ENCODE assay signal across 22 cellular contexts in the genomic region with DNA sequence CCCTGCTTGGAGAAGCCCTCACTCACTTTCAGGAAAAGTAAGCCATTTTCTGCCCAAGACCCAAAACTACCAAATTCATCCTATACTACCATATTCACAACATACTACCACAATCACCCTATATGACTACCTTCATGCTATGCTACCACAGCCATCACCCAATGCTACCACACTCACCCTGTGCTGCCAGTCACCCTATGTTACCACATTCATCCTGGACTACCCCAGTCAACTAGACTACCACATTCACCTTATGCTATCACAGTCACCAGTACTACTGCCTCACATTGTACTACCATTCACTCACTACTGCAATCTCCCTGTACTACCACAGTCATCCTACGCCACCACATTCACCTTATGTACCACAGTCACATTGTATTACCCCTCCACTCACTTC.
"Had no signal": no experiment of that assay in that cellular context is flagged by ENCODE, and none has a peak within 500 bp of the region (broad histone marks: within the 10 kb centered on the region; RNA-seq: fewer than 3 reads in every experiment).

No MANE protein-coding gene starts in this region.

- H3K9me3 ChIP-seq: colonic mucosa, heart left ventricle, ovary, right lobe of liver, stomach, thoracic aorta, transverse colon had no signal

- H3K4me1 ChIP-seq: colonic mucosa, stomach, transverse colon had no signal

- H3K36me3 Mint-ChIP-seq: naive thymus-derived CD4-positive, alpha-beta T cell; stimulated activated memory B cell treated with anti-CD40 and anti-IgM and Interleukin-4, amounts not matched to agents 10 μg/mL and 1 μg/mL and 100 μg/mL, for 72 hours had no signal

- H3K9me3 Mint-ChIP-seq: neural crest cell; stimulated activated memory B cell treated with anti-CD40 and anti-IgM and Interleukin-4, amounts not matched to agents 10 μg/mL and 1 μg/mL and 100 μg/mL, for 72 hours had no signal

- H3K27ac ChIP-seq: colonic mucosa, heart left ventricle, ovary, right lobe of liver, stomach, thoracic aorta, transverse colon had no signal

- H3K4me3 ChIP-seq: colonic mucosa, heart left ventricle, lung, ovary, right lobe of liver, stomach, thoracic aorta, transverse colon had no signal

- H3K4me3 Mint-ChIP-seq: naive thymus-derived CD4-positive, alpha-beta T cell; neural crest cell; stimulated activated memory B cell treated with anti-CD40 and anti-IgM and Interleukin-4, amounts not matched to agents 10 μg/mL and 1 μg/mL and 100 μg/mL, for 72 hours had no signal

- H3K36me3 ChIP-seq: colonic mucosa, heart left ventricle, ovary, right lobe of liver, stomach, thoracic aorta, transverse colon had no signal

- H3K27ac Mint-ChIP-seq: naive thymus-derived CD4-positive, alpha-beta T cell; stimulated activated memory B cell treated with anti-CD40 and anti-IgM and Interleukin-4, amounts not matched to agents 10 μg/mL and 1 μg/mL and 100 μg/mL, for 72 hours had no signal

- H3K27me3 ChIP-seq: colonic mucosa, heart left ventricle, ovary, right lobe of liver, stomach, transverse colon had no signal

- H3K4me1 Mint-ChIP-seq: naive thymus-derived CD4-positive, alpha-beta T cell; neural crest cell; stimulated activated memory B cell treated with anti-CD40 and anti-IgM and Interleukin-4, amounts not matched to agents 10 μg/mL and 1 μg/mL and 100 μg/mL, for 72 hours had no signal

- H3K27me3 Mint-ChIP-seq: naive thymus-derived CD4-positive, alpha-beta T cell; stimulated activated memory B cell treated with anti-CD40 and anti-IgM and Interleukin-4, amounts not matched to agents 10 μg/mL and 1 μg/mL and 100 μg/mL, for 72 hours had no signal

- DNase-seq: colonic mucosa; effector CD8-positive, alpha-beta T cell; heart left ventricle; hippocampal formation; left colon; left ventricle myocardium superior; naive thymus-derived CD4-positive, alpha-beta T cell; nucleus accumbens; ovary; right lobe of liver; stimulated activated CD4-positive, alpha-beta T cell treated with anti-CD3 and anti-CD28 coated beads, Interleukin-4, amount 100 ng/mL, for 1 hour; stimulated activated CD8-positive, alpha-beta memory T cell treated with anti-CD3 and anti-CD28 coated beads, Interleukin-4, amount 100 ng/mL, for 48 hours; stomach; substantia nigra; transverse colon had no signal

- FAIRE-seq: endometrium, frontal cortex had no signal

- ATAC-seq: esophagus mucosa; heart left ventricle; left colon; left ventricle myocardium superior; naive thymus-derived CD4-positive, alpha-beta T cell; right lobe of liver; stimulated activated memory B cell treated with anti-CD40 and anti-IgM and Interleukin-4, amounts not matched to agents 10 μg/mL and 1 μg/mL and 100 μg/mL, for 72 hours had no signal
